ENCODE assay signal across 21 cellular contexts in the genomic region with DNA sequence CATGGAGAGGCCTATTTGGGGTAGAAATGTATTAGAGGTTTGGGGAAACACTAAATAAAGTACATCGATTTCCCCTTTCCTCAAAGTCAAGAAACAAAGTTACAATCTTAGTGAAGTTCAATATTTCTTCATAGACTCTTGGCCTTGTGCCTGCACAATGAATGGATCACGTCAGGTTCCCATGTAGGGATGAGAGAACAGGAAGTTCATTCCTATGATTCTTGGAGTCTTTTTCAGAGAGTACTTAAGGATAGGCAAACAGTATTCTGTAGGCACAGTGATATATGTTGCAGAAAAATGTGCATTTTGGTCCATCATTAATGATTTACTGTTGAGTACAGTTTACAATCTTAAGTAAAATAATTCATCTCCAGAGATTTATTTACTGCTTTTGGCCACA.
A peak's percentile ranks its signal among the peaks of the same experiment; 100 is the strongest.
DNase-seq lines count a peak whose midpoint lies in the region; ATAC-seq, FAIRE-seq and TF ChIP-seq lines count a peak whose summit lies in the region.
"Had no signal": no experiment of that assay in that cellular context is flagged by ENCODE, and none has a peak within 500 bp of the region (broad histone marks: within the 10 kb centered on the region; RNA-seq: fewer than 3 reads in every experiment).

No MANE protein-coding gene starts in this region.

- no peak overlapping the region for H3K9ac ChIP-seq in mesenchymal stem cell (ENCODE audit: low read length)

- H3K27me3 ChIP-seq in mesenchymal stem cell (ENCODE audit: control insufficient read depth in 1 of 2, insufficient read depth in 1 of 2, low read length in 2 of 2): no peaks in the 10 kb centered on the region
- H3K27me3 ChIP-seq: BE2C had no signal

- WGBS in mesenchymal stem cell: 6% methylated on average over 1 of the region's 2 CpGs

- no peaks in the 10 kb centered on the region for H3K9me3 Mint-ChIP-seq in Calu3 (ENCODE audit: low read depth, unreplicated experiment)

- FAIRE-seq in frontal cortex (lab: Jason Lieb, UNC): no peak
- FAIRE-seq: RCC 7860 had no signal

- no peak overlapping the region for H2AFZ ChIP-seq in mesenchymal stem cell (ENCODE audit: low read depth, low read length)

- intact Hi-C loops in Calu3 (cut with micrococcal nuclease; ENCODE audit: unreplicated experiment): no loop called here

- H3K4me1 Mint-ChIP-seq in Calu3 (ENCODE audit: low read depth, unreplicated experiment): peaks cover 10% of the 10 kb centered on the region
- H3K4me1 Mint-ChIP-seq: CD8-positive, alpha-beta memory T cell; IgD-negative memory B cell had no signal

- H3K27ac Mint-ChIP-seq in Calu3 (ENCODE audit: unreplicated experiment): no peak overlapping the region
- H3K27ac Mint-ChIP-seq: CD8-positive, alpha-beta memory T cell; IgD-negative memory B cell had no signal

- peaks cover 5% of the 10 kb centered on the region for H3K36me3 Mint-ChIP-seq in Calu3 (ENCODE audit: insufficient read depth, unreplicated experiment)
- H3K36me3 Mint-ChIP-seq: CD8-positive, alpha-beta memory T cell; IgD-negative memory B cell had no signal

- H3K36me3 ChIP-seq in mesenchymal stem cell (ENCODE audit: control insufficient read depth in 1 of 2, insufficient read depth in 2 of 2, low read depth in 1 of 2, low read length in 2 of 2): no peaks in the 10 kb centered on the region
- H3K36me3 ChIP-seq: BE2C had no signal

- no peak overlapping the region for H3K23ac ChIP-seq in mesenchymal stem cell (ENCODE audit: low read length in 2 of 2)

- no peak overlapping the region for H3K18ac ChIP-seq in mesenchymal stem cell (ENCODE audit: low read depth in 1 of 2, low read length in 2 of 2)

- H2BK15ac ChIP-seq in mesenchymal stem cell (ENCODE audit: low read depth, poor library complexity, severe bottlenecking): no peak overlapping the region

- H2BK12ac ChIP-seq in mesenchymal stem cell (ENCODE audit: low read length in 2 of 2): no peak overlapping the region

- no peaks in the 10 kb centered on the region for H3K27me3 Mint-ChIP-seq in Calu3 (ENCODE audit: unreplicated experiment)
- H3K27me3 Mint-ChIP-seq: CD8-positive, alpha-beta memory T cell; IgD-negative memory B cell had no signal

- H3K14ac ChIP-seq in mesenchymal stem cell (ENCODE audit: low read length in 2 of 2): no peak overlapping the region

- H3K9me3 ChIP-seq in mesenchymal stem cell (ENCODE audit: control insufficient read depth, low read length): no peaks in the 10 kb centered on the region
- H3K9me3 ChIP-seq: BE2C had no signal

- H3K27ac ChIP-seq in mesenchymal stem cell (ENCODE audit: low read length, poor library complexity, severe bottlenecking): no peak overlapping the region

- CTCF ChIA-PET in Calu3 (lab: Charles Lee): no interaction called here

- H3K4me3 ChIP-seq in mesenchymal stem cell (ENCODE audit: insufficient read depth in 1 of 2, low read depth in 1 of 2, low read length in 2 of 2): no peak overlapping the region

- H4K8ac ChIP-seq in mesenchymal stem cell (ENCODE audit: low read length): no peak overlapping the region

- H3K4ac ChIP-seq in mesenchymal stem cell (ENCODE audit: low read depth in 1 of 2, low read length in 2 of 2): no peak overlapping the region

- no peak overlapping the region for H4K91ac ChIP-seq in mesenchymal stem cell (ENCODE audit: low read length)

- BruUV-seq in Calu3 (replicated peaks; lab: Mats Ljungman, UMichigan): no TSS peak

- no peak for TF ChIP-seq CTCF in Calu3 (IDR thresholded peaks at IDR 0.05; ENCODE audit: unreplicated experiment)

- H3K4me1 ChIP-seq in mesenchymal stem cell (ENCODE audit: control insufficient read depth, insufficient read depth, low read depth, low read length): no peaks in the 10 kb centered on the region
- H3K4me1 ChIP-seq: BE2C had no signal

- no peak overlapping the region for H2BK5ac ChIP-seq in mesenchymal stem cell (ENCODE audit: low read depth, low read length, poor library complexity, severe bottlenecking)

- ATAC-seq in HG03520 (IDR thresholded peaks at IDR 0.05; ENCODE audit: unreplicated experiment): no peak
- no peak for ATAC-seq in HG02973 (IDR thresholded peaks at IDR 0.05; ENCODE audit: unreplicated experiment)
- no peak for ATAC-seq in GM21825 (IDR thresholded peaks at IDR 0.05; ENCODE audit: unreplicated experiment)

- no peak overlapping the region for H2BK120ac ChIP-seq in mesenchymal stem cell (ENCODE audit: low read depth, low read length)

- H2AK5ac ChIP-seq in mesenchymal stem cell (ENCODE audit: low read length, severe bottlenecking): no peak overlapping the region

- no peaks in the 10 kb centered on the region for H3K79me1 ChIP-seq in mesenchymal stem cell (replicated peaks; ENCODE audit: low read length, poor library complexity, severe bottlenecking)

- H3K4me3 Mint-ChIP-seq in Calu3 (ENCODE audit: low read depth, unreplicated experiment): no peak overlapping the region
- H3K4me3 Mint-ChIP-seq: CD8-positive, alpha-beta memory T cell; IgD-negative memory B cell had no signal

- no peak overlapping the region for H3K4me2 ChIP-seq in mesenchymal stem cell (ENCODE audit: low read length, poor library complexity, severe bottlenecking)

- peak; percentile 23 for DNase-seq in Calu3
- peak; percentile 52 for DNase-seq in HS-5 (ENCODE audit: low read depth)
- peak; percentile 42 for DNase-seq in fibroblast of gingiva (ENCODE audit: low read depth)
- DNase-seq in mesenchymal stem cell: peak; percentile 3
- DNase-seq in frontal cortex (ENCODE audit: low spot score in 2 of 2): no peak
- DNase-seq: BE2C; CD8-positive, alpha-beta memory T cell; DMS79 treated with DMSO at 0.1 percent for 48 hours; GOT3; Kasumi-1; NCI-H1417; NCI-H187 treated with DMSO at 0.1 percent for 48 hours; NCI-H2171; NCI-H446; NCI-H69; SHP77 treated with DMSO at 0.1 percent for 48 hours had no signal

Comparison
In these comparisons a context has a peak if more than half of its experiments do, and no peak if none do; other contexts are left out.
1. DNase-seq: peak in Calu3 (single experiment), HS-5 (single experiment), fibroblast of gingiva (single experiment) and mesenchymal stem cell (single experiment); none in frontal cortex (0 of 2).